ENCODE assay signal across 12 cellular contexts in the genomic region with DNA sequence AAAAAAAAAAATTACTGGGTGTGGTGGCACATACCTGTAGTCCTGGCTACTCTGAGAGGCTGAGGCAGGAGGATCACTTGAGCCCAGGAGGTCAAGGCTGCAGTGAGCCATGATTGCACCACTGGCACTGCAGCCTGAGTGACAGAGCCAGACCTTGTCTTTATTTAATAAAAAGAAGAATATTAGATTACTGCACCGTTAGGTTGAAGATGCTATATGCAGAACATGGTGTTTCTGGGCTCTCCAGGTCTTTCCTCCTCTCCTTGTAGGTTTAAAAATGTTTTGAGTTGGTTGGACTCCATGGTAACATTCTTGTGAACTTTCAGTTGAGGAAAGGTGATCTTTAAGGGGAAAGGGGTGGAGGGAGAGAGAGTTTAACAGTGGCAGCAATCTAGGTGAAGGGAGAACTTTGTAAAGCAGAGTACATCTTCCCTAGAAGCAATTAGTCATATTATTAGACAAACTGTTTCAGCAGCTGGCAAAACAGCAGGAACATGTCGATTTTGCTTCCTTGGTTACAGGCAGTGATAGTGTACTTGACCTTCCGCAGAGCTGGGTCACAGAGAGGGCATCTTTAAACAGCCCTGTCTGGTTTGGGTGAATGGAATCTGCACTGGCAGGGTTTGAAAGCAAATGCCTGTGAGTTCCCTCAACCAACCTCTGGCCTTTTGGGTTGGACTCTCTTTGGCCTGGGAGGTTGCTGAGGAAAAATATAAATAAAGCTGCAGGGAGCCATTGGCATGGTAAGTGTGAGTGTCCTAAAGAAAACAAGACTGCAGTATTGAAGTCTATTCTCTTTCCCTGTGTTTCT. TPM values are rescaled to one million over a fixed set of nuclear protein-coding genes. Genes with fewer than 3 reads are reported as not detected.
DNase-seq lines count a peak whose midpoint lies in the region; TF ChIP-seq lines count a peak whose summit lies in the region.
"Had no signal": no experiment of that assay in that cellular context is flagged by ENCODE, and none has a peak within 500 bp of the region (broad histone marks: within the 10 kb centered on the region; RNA-seq: fewer than 3 reads in every experiment).

No MANE protein-coding gene starts in this region.

- no peak overlapping the region for H3K4me3 Mint-ChIP-seq in brain

- peaks cover 42% of the 10 kb centered on the region for H3K4me1 Mint-ChIP-seq in brain

- WGBS in thyroid gland, 2 donors: 41 to 46% methylated on average over 3 of the region's 3 CpGs

- H3K27ac Mint-ChIP-seq in brain: peak overlapping the region in 3 of 5 experiments; percentile 25 to 75 (median 60)

- no peaks in the 10 kb centered on the region for H3K9me3 ChIP-seq in thyroid gland

- TF ChIP-seq CTCF in brain (conservative IDR thresholded peaks at IDR 0.05): no peak
- no peak for TF ChIP-seq CTCF in thyroid gland (IDR thresholded peaks at IDR 0.05)

- H3K36me3 Mint-ChIP-seq in brain: peaks cover 23% of the 10 kb centered on the region

- H3K9me3 Mint-ChIP-seq in brain: peaks cover 0 to 1% (median 1%) of the 10 kb centered on the region in 5 experiments

- no peak for TF ChIP-seq POLR2A in thyroid gland (IDR thresholded peaks at IDR 0.05)

- no peak overlapping the region for H3K27ac ChIP-seq in thyroid gland
- H3K27ac ChIP-seq: VCaP had no signal

- H3K36me3 ChIP-seq in thyroid gland: no peaks in the 10 kb centered on the region

- peaks cover 21 to 49% of the 10 kb centered on the region in 2 donors for H3K4me1 ChIP-seq in thyroid gland

- intact Hi-C loops in thyroid gland (cut with DNase I): no loop called here

- H3K4me3 ChIP-seq in thyroid gland (replicated peaks in 1 of 3): no peak overlapping the region
- H3K4me3 ChIP-seq: dorsolateral prefrontal cortex had no signal

- DNase-seq in NCI-H748 (lab: John Stamatoyannopoulos, UW; ENCODE audit: unreplicated experiment) (peak; percentile 41), NCI-H748 treated with DMSO at 0.1 percent for 48 hours (lab: John Stamatoyannopoulos, UW) (no peak), islet precursor cell (peak; percentile 68), thyroid gland (peak; percentile 5 to 21), UCSD-AML1 (lab: John Stamatoyannopoulos, UW; ENCODE audit: unreplicated experiment) (no peak), activated T-cell treated with anti-CD3 and anti-CD28 coated beads for 4 hours (no peak)
- no peak for DNase-seq in activated naive CD4-positive, alpha-beta T cell (lab: John Stamatoyannopoulos, UW)
- DNase-seq: dorsolateral prefrontal cortex; NCI-H1436 treated with DMSO at 0.1 percent for 48 hours; stimulated activated naive CD4-positive, alpha-beta T cell treated with Interleukin-2 at 50 U/mL for 16 hours had no signal

- H3K27me3 ChIP-seq in thyroid gland: no peaks in the 10 kb centered on the region
- H3K27me3 ChIP-seq: dorsolateral prefrontal cortex had no signal

- no peaks in the 10 kb centered on the region for H3K27me3 Mint-ChIP-seq in brain

RNA-seq across cellular contexts. Expression of a gene that starts 42.8 kb away (rescaled TPM):
- polyA plus RNA-seq in brain (ENCODE audit: insufficient read depth, low read depth, low replicate concordance): 19.1 TPM
- 10 to 100 TPM; 55.1 to 97.8 (median 60.0) TPM for total RNA-seq in thyroid gland

Comparison
In these comparisons a context has a peak if more than half of its experiments do, and no peak if none do; other contexts are left out.
1. DNase-seq: peak in NCI-H748 (single experiment), islet precursor cell (single experiment) and thyroid gland (2 of 2); none in NCI-H748 treated with DMSO at 0.1 percent for 48 hours (single experiment), UCSD-AML1 (single experiment), activated T-cell treated with anti-CD3 and anti-CD28 coated beads for 4 hours (single experiment) and activated naive CD4-positive, alpha-beta T cell (0 of 4).